Comparison of ENCODE assay signal across 1 cellular context in genomic region chr7:135249901-135250300, GRCh38.
TF ChIP-seq lines count a peak whose summit lies in the region.

No MANE protein-coding gene starts in this region.

TF ChIP-seq in H1, 55 proteins besides CTCF, POLR2A, EP300 and RAD21 (continued from another document):
- TF ChIP-seq TAF7 (optimal IDR thresholded peaks at IDR 0.05; ENCODE audit: borderline replicate concordance, low read depth, low read length) = no peak
- no peak for TF ChIP-seq GABPA (IDR thresholded peaks at IDR 0.05; ENCODE audit: borderline replicate concordance, insufficient read depth, low read length)
- TF ChIP-seq YY1 (IDR thresholded peaks at IDR 0.05; ENCODE audit: low read depth, low read length) = no peak
- TF ChIP-seq POU5F1 (IDR thresholded peaks at IDR 0.05; ENCODE audit: low read depth, low read length) = no peak
- TF ChIP-seq TBP (IDR thresholded peaks at IDR 0.05; ENCODE audit: low read depth, low read length) = no peak
